20 cellular contexts compared by ENCODE assay signal in genomic region chr11:45607995-45608394, GRCh38. TPM values are rescaled to one million over a fixed set of nuclear protein-coding genes. Genes with fewer than 3 reads are reported as not detected.
DNase-seq lines count a peak whose midpoint lies in the region; FAIRE-seq and TF ChIP-seq lines count a peak whose summit lies in the region.
"Had no signal": no experiment of that assay in that cellular context is flagged by ENCODE, and none has a peak within 500 bp of the region (broad histone marks: within the 10 kb centered on the region; RNA-seq: fewer than 3 reads in every experiment).

No MANE protein-coding gene starts in this region.

- H3K4me1 ChIP-seq in endodermal cell (ENCODE audit: control insufficient read depth, insufficient read depth, low read length) = peaks cover 5% of the 10 kb centered on the region
- H3K4me1 ChIP-seq in prostate gland (replicated peaks) = no peaks in the 10 kb centered on the region
- no peaks in the 10 kb centered on the region for H3K4me1 ChIP-seq in H9 (ENCODE audit: insufficient read depth, low read length)
- H3K4me1 ChIP-seq: gastrocnemius medialis had no signal

- H4K8ac ChIP-seq in H9 (replicated peaks; ENCODE audit: insufficient read length, low read depth, low read length) = no peak overlapping the region

- no peak overlapping the region for H4K91ac ChIP-seq in H9 (ENCODE audit: insufficient read length, low read depth, low read length)

- H3K27ac Mint-ChIP-seq in endodermal cell (no peak overlapping the region), H9 (no peak overlapping the region)
- H3K27ac Mint-ChIP-seq: activated CD8-positive, alpha-beta T cell treated with anti-CD3 and anti-CD28 coated beads, Interleukin-2, amount 10 ng/mL, durations not matched to agents 7 days and 5 days had no signal

- H3K36me3 Mint-ChIP-seq in endodermal cell (ENCODE audit: low read depth) (no peaks in the 10 kb centered on the region), H9 (ENCODE audit: insufficient read depth in 1 of 3, low read depth in 3 of 3) (no peaks in the 10 kb centered on the region; a peak in 1 of 7 replicates)

- whole genome bisulfite sequencing in endodermal cell (ENCODE audit: insufficient coverage in 1 of 2, insufficient read length in 1 of 2), 2 experiments = 80 to 98% methylated on average over 4 to 5 of the region's 5 CpGs
- 57% methylated on average over 5 of the region's 5 CpGs for WGBS in prostate gland
- WGBS in H9 (ENCODE audit: extremely low coverage, insufficient read length, low lambda C conversion rate) = no CpG with 5 or more reads among the region's 5 CpGs

- no peak overlapping the region for H2BK15ac ChIP-seq in H9 (ENCODE audit: low read depth, low read length)

- H3K4me1 Mint-ChIP-seq in endodermal cell (peaks cover 13% of the 10 kb centered on the region), H9 (peaks cover 3 to 28% of the 10 kb centered on the region in 2 experiments; a peak in 3 of 4 replicates)

- FAIRE-seq in D721Med (lab: Jason Lieb, UNC) = no peak
- FAIRE-seq: GM12891 had no signal

- no peak overlapping the region for H2BK120ac ChIP-seq in H9 (ENCODE audit: low read depth, low read length, poor library complexity, severe bottlenecking)

- peaks cover 14% of the 10 kb centered on the region for H3K27me3 Mint-ChIP-seq in endodermal cell (ENCODE audit: insufficient read depth)
- peaks cover 32% of the 10 kb centered on the region for H3K27me3 Mint-ChIP-seq in H9 (ENCODE audit: low read depth)

- H3K27ac ChIP-seq in endodermal cell (ENCODE audit: low read depth, low read length) (no peak overlapping the region), prostate gland (no peak overlapping the region), H9 (ENCODE audit: insufficient read length, low read depth, low read length) (no peak overlapping the region)
- H3K27ac ChIP-seq: gastrocnemius medialis, neutrophil, skin epidermis, VCaP had no signal

- no peak overlapping the region for H2BK20ac ChIP-seq in H9 (ENCODE audit: low read depth, low read length, poor library complexity, severe bottlenecking)

- H3K79me1 ChIP-seq in H9 (ENCODE audit: insufficient read depth, low read depth, low read length, poor library complexity, severe bottlenecking) = no peaks in the 10 kb centered on the region

- H3K9ac ChIP-seq in endodermal cell (ENCODE audit: extremely low read depth, low read length, poor library complexity, severe bottlenecking) (no peak overlapping the region), H9 (ENCODE audit: extremely low read depth, insufficient read length, low read length) (no peak overlapping the region)

- H2AFZ ChIP-seq in H9 (ENCODE audit: low read length) = no peak overlapping the region

- no peak overlapping the region for H3K14ac ChIP-seq in H9 (ENCODE audit: insufficient read depth, low read length)

- no peak overlapping the region for H3K56ac ChIP-seq in H9 (ENCODE audit: insufficient read length, low read depth, low read length)

- H3K9me3 ChIP-seq in endodermal cell (ENCODE audit: control insufficient read depth, low read length) (no peaks in the 10 kb centered on the region), prostate gland (no peaks in the 10 kb centered on the region), H9 (ENCODE audit: control insufficient read depth, low read depth, low read length) (no peaks in the 10 kb centered on the region)
- H3K9me3 ChIP-seq: gastrocnemius medialis, neutrophil had no signal

- intact Hi-C loops in prostate gland (cut with DNase I) = no loop called here

- no peak overlapping the region for H2BK5ac ChIP-seq in H9 (ENCODE audit: insufficient read length, low read length)

- TF ChIP-seq POLR2A in NB4 (IDR thresholded peaks at IDR 0.05; ENCODE audit: extremely low read depth, insufficient read length) = no peak
- TF ChIP-seq POLR2A in prostate gland (IDR thresholded peaks at IDR 0.05) = no peak

- DNase-seq in D721Med (ENCODE audit: insufficient read length, low spot score) = peak; percentile 31
- peak; percentile 51 for DNase-seq in NB4 (ENCODE audit: low read depth)
- DNase-seq in endodermal cell = peak; percentile 29
- DNase-seq in left kidney (ENCODE audit: low read depth, low spot score) = peak; percentile 66
- DNase-seq in activated effector memory CD4-positive, alpha-beta T cell treated with Interleukin-2 at 50 U/mL for 16 hours = no peak
- DNase-seq in prostate gland (ENCODE audit: low spot score) = no peak
- no peak for DNase-seq in DMS153 (lab: John Stamatoyannopoulos, UW)
- DNase-seq in H9 = no peak
- DNase-seq: activated CD8-positive, alpha-beta T cell treated with anti-CD3 and anti-CD28 coated beads, Interleukin-2, amount 10 ng/mL, durations not matched to agents 7 days and 5 days; amniotic stem cell; gastrocnemius medialis; H7; NCI-H1930; stimulated activated CD4-positive, alpha-beta T cell treated with anti-CD3 and anti-CD28 coated beads, Interleukin-4, amount 100 ng/mL, for 4 hours had no signal

- H2BK12ac ChIP-seq in H9 (ENCODE audit: insufficient read length, low read depth, low read length) = no peak overlapping the region

- H3K23me2 ChIP-seq in H9 (ENCODE audit: insufficient read length, low read depth, low read length, poor library complexity, severe bottlenecking) = no peaks in the 10 kb centered on the region

- H3K4me3 Mint-ChIP-seq in endodermal cell (no peak overlapping the region), H9 (no peak overlapping the region)
- H3K4me3 Mint-ChIP-seq: activated CD8-positive, alpha-beta T cell treated with anti-CD3 and anti-CD28 coated beads, Interleukin-2, amount 10 ng/mL, durations not matched to agents 7 days and 5 days had no signal

- H3K79me2 ChIP-seq in H9 (ENCODE audit: insufficient read depth, low read length) = no peaks in the 10 kb centered on the region

- no peak overlapping the region for H3K4me3 ChIP-seq in NB4 (ENCODE audit: low read depth, low read length)
- no peak overlapping the region for H3K4me3 ChIP-seq in endodermal cell (ENCODE audit: low read length)
- no peak overlapping the region for H3K4me3 ChIP-seq in prostate gland
- H3K4me3 ChIP-seq: gastrocnemius medialis, skin epidermis had no signal

- no peaks in the 10 kb centered on the region for H3K27me3 ChIP-seq in endodermal cell (ENCODE audit: control insufficient read depth, insufficient read depth, low read length, poor library complexity, severe bottlenecking)
- H3K27me3 ChIP-seq in prostate gland (replicated peaks; ENCODE audit: insufficient read depth) = no peaks in the 10 kb centered on the region
- H3K27me3 ChIP-seq in H9 (ENCODE audit: insufficient read depth, low read length) = no peaks in the 10 kb centered on the region
- H3K27me3 ChIP-seq: gastrocnemius medialis had no signal

- TF ChIP-seq CTCF in D721Med (IDR thresholded peaks at IDR 0.05; ENCODE audit: insufficient read depth, missing control alignments) (no peak), NB4 (IDR thresholded peaks at IDR 0.05; ENCODE audit: low read depth, low read length) (no peak), endodermal cell (conservative IDR thresholded peaks at IDR 0.05) (no peak), prostate gland (IDR thresholded peaks at IDR 0.05) (no peak), H9 (conservative IDR thresholded peaks at IDR 0.05) (no peak)

- H3K36me3 ChIP-seq in endodermal cell (ENCODE audit: control insufficient read depth, insufficient read depth, low read length) (no peaks in the 10 kb centered on the region), prostate gland (no peaks in the 10 kb centered on the region)
- H3K36me3 ChIP-seq: gastrocnemius medialis, neutrophil had no signal

- no peaks in the 10 kb centered on the region for H4K20me1 ChIP-seq in H9 (ENCODE audit: control insufficient read depth, insufficient read depth, insufficient read length)

- H3K18ac ChIP-seq in H9 (ENCODE audit: insufficient read length, low read depth, low read length) = no peak overlapping the region

- no peak overlapping the region for H3K4me2 ChIP-seq in H9 (ENCODE audit: insufficient read depth, insufficient read length, low read length)

- no peak overlapping the region for H3K23ac ChIP-seq in H9 (ENCODE audit: insufficient read length, low read depth, low read length)

- H3K4ac ChIP-seq in H9 (ENCODE audit: low read depth, low read length) = no peak overlapping the region

- no peak overlapping the region for H4K5ac ChIP-seq in H9 (ENCODE audit: insufficient read length, low read depth, low read length)

- no peak overlapping the region for H2AK5ac ChIP-seq in H9 (ENCODE audit: insufficient read length, low read length)

- H3K9me3 Mint-ChIP-seq in endodermal cell (no peaks in the 10 kb centered on the region), H9 (no peaks in the 10 kb centered on the region)

- no peak overlapping the region for H3T11ph ChIP-seq in H9 (ENCODE audit: low read length)

RNA-seq across cellular contexts. Expression of gene CHST1, which starts 57.4 kb away (rescaled TPM):
- total RNA-seq in endodermal cell (1 to 10 TPM in 1 of 2 donors, under 1 TPM in 1; 0.95 to 1.6 TPM), prostate gland (1 to 10 TPM in 1 of 2 donors, under 1 TPM in 1; 0.32 to 4.4 TPM), H9 (2021) (0.39 and 0.57 TPM in 2 replicates)
- 3.1 TPM for polyA plus RNA-seq in endodermal cell (2013, experiment 1 of 2)
- polyA plus RNA-seq in endodermal cell (2013, experiment 2 of 2) = 3.4 TPM
- total RNA-seq: activated CD8-positive, alpha-beta T cell treated with anti-CD3 and anti-CD28 coated beads, Interleukin-2, amount 10 ng/mL, durations not matched to agents 7 days and 5 days; G401; MCF 10A had no signal

Comparison
In these comparisons a context has a peak if more than half of its experiments do, and no peak if none do; other contexts are left out.
1. DNase-seq: peak in D721Med (single experiment), NB4 (single experiment), endodermal cell (single experiment) and left kidney (single experiment); none in activated effector memory CD4-positive, alpha-beta T cell treated with Interleukin-2 at 50 U/mL for 16 hours (single experiment), prostate gland (single experiment), DMS153 (single experiment) and H9 (single experiment).